17 cellular contexts compared by ENCODE assay signal in genomic region chr12:131389051-131390013, GRCh38.
"Had no signal": no experiment of that assay in that cellular context is flagged by ENCODE, and none has a peak within 500 bp of the region (broad histone marks: within the 10 kb centered on the region; RNA-seq: fewer than 3 reads in every experiment).

No MANE protein-coding gene starts in this region.

- H3K36me3 ChIP-seq: left lung, right atrium auricular region, sigmoid colon, upper lobe of left lung, uterus had no signal

- H3K36me3 Mint-ChIP-seq: naive B cell had no signal

- H3K4me2 ChIP-seq: hepatocyte had no signal

- H3K4me3 Mint-ChIP-seq: nephron progenitor cell had no signal

- H3K9me3 ChIP-seq: left lung, right atrium auricular region, sigmoid colon, upper lobe of left lung, uterus had no signal

- H3K27ac Mint-ChIP-seq: naive B cell, nephron progenitor cell had no signal

- H3K4me1 ChIP-seq: foreskin keratinocyte, left lung, right atrium auricular region, sigmoid colon, upper lobe of left lung, uterus had no signal

- DNase-seq: cortex of kidney; effector memory CD4-positive, alpha-beta T cell; foreskin keratinocyte; left lung; mesenchymal stem cell; naive B cell; nephron progenitor cell; sigmoid colon; stimulated activated CD4-positive, alpha-beta T cell treated with anti-CD3 and anti-CD28 coated beads, Interleukin-12 subunit alpha, Interleukin-12 subunit beta, amount 100 ng/mL, for 4 hours; stimulated activated naive CD4-positive, alpha-beta T cell; upper lobe of left lung; uterus had no signal

- H2AFZ ChIP-seq: hepatocyte had no signal

- H3K27me3 ChIP-seq: foreskin keratinocyte, right atrium auricular region, uterus had no signal

- H3K27ac ChIP-seq: epithelial cell of prostate, foreskin keratinocyte, hepatocyte, left lung, right atrium auricular region, sigmoid colon, skin epidermis, upper lobe of left lung, uterus had no signal

- H3K4me1 Mint-ChIP-seq: naive B cell had no signal

- H3K4me3 ChIP-seq: hepatocyte, left lung, lung, right atrium auricular region, sigmoid colon, skin epidermis, upper lobe of left lung, uterus had no signal

- H3K79me2 ChIP-seq: hepatocyte had no signal
